In the genomic region with DNA sequence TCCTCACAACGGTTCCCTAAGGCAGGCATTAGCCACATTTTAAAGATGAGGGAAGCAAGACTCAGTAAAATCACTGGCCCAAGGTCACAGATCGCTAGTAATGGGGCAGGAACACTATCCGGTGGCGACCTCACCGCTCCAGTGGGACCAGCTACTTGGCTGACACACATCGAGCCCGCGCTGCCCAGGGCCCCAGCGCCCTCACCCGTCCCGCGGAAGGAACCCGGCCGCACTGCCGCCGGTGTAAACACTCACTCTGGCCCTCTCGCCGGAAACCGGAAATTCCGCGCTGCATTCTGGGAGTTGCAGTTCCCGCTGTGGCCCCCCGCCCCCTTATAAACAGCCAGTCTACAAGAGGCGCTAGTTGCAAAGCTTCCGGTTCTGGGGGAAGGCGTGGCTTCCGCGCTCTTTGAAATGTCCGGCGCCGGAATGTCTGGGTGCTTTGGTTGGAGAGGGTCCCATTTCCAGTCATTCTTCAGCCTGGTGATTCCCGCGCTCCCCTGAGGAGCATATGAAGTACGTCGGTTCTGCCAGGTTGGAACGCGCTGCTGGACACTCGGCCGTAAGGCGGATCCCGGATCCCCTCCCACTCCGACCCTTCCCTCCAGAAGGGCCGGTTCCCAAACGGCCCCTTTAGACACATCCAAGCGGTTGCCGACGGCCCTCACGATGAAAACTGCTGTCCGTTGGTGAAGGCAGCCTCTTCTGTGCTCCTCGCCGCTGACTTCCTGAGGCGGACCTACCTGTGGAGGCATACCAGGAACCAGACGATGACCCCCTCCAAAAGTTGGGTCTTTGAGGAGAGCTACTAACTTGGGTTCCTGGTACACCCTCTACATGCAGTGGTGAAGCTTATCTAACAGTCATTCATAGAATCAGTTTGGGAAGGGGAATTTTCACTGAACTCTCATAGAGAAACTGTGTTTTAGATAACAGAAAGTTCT, we compare ENCODE assay signal across 8 cellular contexts. TPM values are rescaled to one million over a fixed set of nuclear protein-coding genes. Genes with fewer than 3 reads are reported as not detected.
DNase-seq lines count a peak whose midpoint lies in the region; ATAC-seq and TF ChIP-seq lines count a peak whose summit lies in the region.

A gene with protein sequence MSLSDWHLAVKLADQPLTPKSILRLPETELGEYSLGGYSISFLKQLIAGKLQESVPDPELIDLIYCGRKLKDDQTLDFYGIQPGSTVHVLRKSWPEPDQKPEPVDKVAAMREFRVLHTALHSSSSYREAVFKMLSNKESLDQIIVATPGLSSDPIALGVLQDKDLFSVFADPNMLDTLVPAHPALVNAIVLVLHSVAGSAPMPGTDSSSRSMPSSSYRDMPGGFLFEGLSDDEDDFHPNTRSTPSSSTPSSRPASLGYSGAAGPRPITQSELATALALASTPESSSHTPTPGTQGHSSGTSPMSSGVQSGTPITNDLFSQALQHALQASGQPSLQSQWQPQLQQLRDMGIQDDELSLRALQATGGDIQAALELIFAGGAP (minus strand): TSS at position 258 of the 944 bp plus-strand sequence. CDS start 2,293 bp downstream, outside the sequence.

- peaks cover 8% of the 10 kb centered on the region for H3K27me3 Mint-ChIP-seq in nephron progenitor cell (ENCODE audit: low read depth, poor library complexity)
- H3K27me3 Mint-ChIP-seq in stimulated activated naive CD8-positive, alpha-beta T cell treated with anti-CD3 and anti-CD28 coated beads, Interleukin-15, amount 100 ng/mL, for 72 hours = no peaks in the 10 kb centered on the region

- H3K36me3 Mint-ChIP-seq in nephron progenitor cell (ENCODE audit: low read depth) = peaks cover 56% of the 10 kb centered on the region

- H3K27ac Mint-ChIP-seq in nephron progenitor cell = peak within 1 kb of the TSS; percentile 100
- H3K27ac Mint-ChIP-seq in stimulated activated naive CD8-positive, alpha-beta T cell treated with anti-CD3 and anti-CD28 coated beads, Interleukin-15, amount 100 ng/mL, for 72 hours = peak within 1 kb of the TSS; percentile 97 to 98

- TF ChIP-seq CTCF in fibroblast of the aortic adventitia (IDR thresholded peaks at IDR 0.05; ENCODE audit: insufficient read depth, low read length) (peak; percentile 37), nephron progenitor cell (IDR thresholded peaks at IDR 0.05) (no peak)

- peaks cover 43% of the 10 kb centered on the region for H3K4me1 Mint-ChIP-seq in nephron progenitor cell
- H3K4me1 Mint-ChIP-seq in stimulated activated naive CD8-positive, alpha-beta T cell treated with anti-CD3 and anti-CD28 coated beads, Interleukin-15, amount 100 ng/mL, for 72 hours = peaks cover 65% of the 10 kb centered on the region

- H3K36me3 ChIP-seq in H7 (replicated peaks; ENCODE audit: control insufficient read depth, insufficient read depth, low read length) (0 out of 2 replicates have a peak, but pooled peaks cover 1% of the 10 kb centered on the region), MG63 (peaks cover 16% of the 10 kb centered on the region)

- in situ Hi-C loops in G401 (cut with HindIII; ENCODE audit: low sequenced_read_pairs) = no loop called here

- H3K27me3 ChIP-seq in H7 (ENCODE audit: control insufficient read depth, insufficient read depth, low read length) (no peaks in the 10 kb centered on the region), MG63 (no peaks in the 10 kb centered on the region)

- peak within 1 kb of the TSS; percentile 87 for H3K4me3 Mint-ChIP-seq in nephron progenitor cell
- H3K4me3 Mint-ChIP-seq in stimulated activated naive CD8-positive, alpha-beta T cell treated with anti-CD3 and anti-CD28 coated beads, Interleukin-15, amount 100 ng/mL, for 72 hours = peak within 1 kb of the TSS; percentile 93 to 98

- DNase-seq in G401 (ENCODE audit: low spot score) (peak; percentile 97), H7 (peak; percentile 95), MG63 (peak; percentile 99), SHP77 treated with DMSO at 0.1 percent for 48 hours (lab: John Stamatoyannopoulos, UW) (peak; percentile 93), fibroblast of the aortic adventitia (ENCODE audit: low read depth) (peak; percentile 94), nephron progenitor cell (peak; percentile 98)
- peak; percentile 99 for DNase-seq in activated effector memory CD4-positive, alpha-beta T cell treated with anti-CD3 and anti-CD28 coated beads, Interleukin-2, amount 50 U/mL, for 16 hours
- DNase-seq in stimulated activated naive CD8-positive, alpha-beta T cell treated with anti-CD3 and anti-CD28 coated beads, Interleukin-15, amount 100 ng/mL, for 72 hours = peak; percentile 92 to 96

- ATAC-seq in stimulated activated naive CD8-positive, alpha-beta T cell treated with anti-CD3 and anti-CD28 coated beads, Interleukin-15, amount 100 ng/mL, for 72 hours = peak; percentile 98

- H3K9me3 Mint-ChIP-seq in nephron progenitor cell = peaks cover 33% of the 10 kb centered on the region
- peaks cover 9 to 10% of the 10 kb centered on the region in 2 donors for H3K9me3 Mint-ChIP-seq in stimulated activated naive CD8-positive, alpha-beta T cell treated with anti-CD3 and anti-CD28 coated beads, Interleukin-15, amount 100 ng/mL, for 72 hours

- H3K4me3 ChIP-seq in H7 (ENCODE audit: insufficient read depth, low read depth, low read length) = peak within 1 kb of the TSS; percentile 91
- peak within 1 kb of the TSS; percentile 75 for H3K4me3 ChIP-seq in MG63
- H3K4me3 ChIP-seq in fibroblast of the aortic adventitia (ENCODE audit: low read depth, low read length) = peak within 1 kb of the TSS; percentile 93

- peaks cover 10% of the 10 kb centered on the region for H3K9me3 ChIP-seq in MG63

RNA-seq across cellular contexts. Expression of the gene that starts here (rescaled TPM):
- 111 and 117 TPM in 2 replicates for total RNA-seq in G401 (2014; rRNA removed; shearing (Covaris generic))
- 83.0 and 105 TPM in 2 replicates for total RNA-seq in H7 (2014; rRNA removed; shearing (Covaris generic))
- 90.0 and 116 TPM in 2 replicates for total RNA-seq in MG63 (2014; rRNA removed; shearing (Covaris generic); ENCODE audit: low replicate concordance)
- total RNA-seq in fibroblast of the aortic adventitia (ENCODE audit: low replicate concordance) = 50.3 and 52.2 TPM in 2 replicates

Comparison
In these comparisons a context has a peak if more than half of its experiments do, and no peak if none do; other contexts are left out.
1. Peak in every context shown above with its lines: DNase-seq, ATAC-seq and H3K4me3 ChIP-seq.